1 cellular context compared by ENCODE assay signal in the genomic region with DNA sequence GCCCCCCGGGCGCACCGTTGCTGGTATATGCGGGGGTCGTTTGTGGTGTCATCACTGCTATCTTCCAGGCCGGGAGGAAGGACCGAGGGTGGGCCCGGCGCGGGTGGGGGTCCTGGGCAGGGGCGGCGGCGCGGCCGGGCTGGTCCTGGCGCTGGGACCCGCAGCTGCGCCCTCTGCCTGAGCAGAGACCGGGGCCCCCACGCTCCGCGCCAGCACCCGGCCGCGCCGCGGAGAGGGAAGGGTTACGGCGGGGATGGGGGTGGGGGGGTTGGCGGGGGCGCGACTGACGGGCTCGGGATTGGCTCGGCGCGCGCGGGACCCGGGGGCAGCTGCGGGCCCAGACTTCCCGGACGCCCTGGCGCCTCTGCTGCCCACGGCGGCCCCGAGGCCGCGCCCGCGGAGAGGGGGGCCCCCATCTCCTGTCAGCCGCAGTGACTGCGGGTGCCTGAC.
TF ChIP-seq lines count a peak whose summit lies in the region.

No MANE protein-coding gene starts in this region.

TF ChIP-seq in SK-N-SH, 30 proteins besides CTCF, POLR2A, EP300 and RAD21:
- no peak for TF ChIP-seq YY1 (IDR thresholded peaks at IDR 0.05; ENCODE audit: low read depth)
- TF ChIP-seq, protein P1, sequence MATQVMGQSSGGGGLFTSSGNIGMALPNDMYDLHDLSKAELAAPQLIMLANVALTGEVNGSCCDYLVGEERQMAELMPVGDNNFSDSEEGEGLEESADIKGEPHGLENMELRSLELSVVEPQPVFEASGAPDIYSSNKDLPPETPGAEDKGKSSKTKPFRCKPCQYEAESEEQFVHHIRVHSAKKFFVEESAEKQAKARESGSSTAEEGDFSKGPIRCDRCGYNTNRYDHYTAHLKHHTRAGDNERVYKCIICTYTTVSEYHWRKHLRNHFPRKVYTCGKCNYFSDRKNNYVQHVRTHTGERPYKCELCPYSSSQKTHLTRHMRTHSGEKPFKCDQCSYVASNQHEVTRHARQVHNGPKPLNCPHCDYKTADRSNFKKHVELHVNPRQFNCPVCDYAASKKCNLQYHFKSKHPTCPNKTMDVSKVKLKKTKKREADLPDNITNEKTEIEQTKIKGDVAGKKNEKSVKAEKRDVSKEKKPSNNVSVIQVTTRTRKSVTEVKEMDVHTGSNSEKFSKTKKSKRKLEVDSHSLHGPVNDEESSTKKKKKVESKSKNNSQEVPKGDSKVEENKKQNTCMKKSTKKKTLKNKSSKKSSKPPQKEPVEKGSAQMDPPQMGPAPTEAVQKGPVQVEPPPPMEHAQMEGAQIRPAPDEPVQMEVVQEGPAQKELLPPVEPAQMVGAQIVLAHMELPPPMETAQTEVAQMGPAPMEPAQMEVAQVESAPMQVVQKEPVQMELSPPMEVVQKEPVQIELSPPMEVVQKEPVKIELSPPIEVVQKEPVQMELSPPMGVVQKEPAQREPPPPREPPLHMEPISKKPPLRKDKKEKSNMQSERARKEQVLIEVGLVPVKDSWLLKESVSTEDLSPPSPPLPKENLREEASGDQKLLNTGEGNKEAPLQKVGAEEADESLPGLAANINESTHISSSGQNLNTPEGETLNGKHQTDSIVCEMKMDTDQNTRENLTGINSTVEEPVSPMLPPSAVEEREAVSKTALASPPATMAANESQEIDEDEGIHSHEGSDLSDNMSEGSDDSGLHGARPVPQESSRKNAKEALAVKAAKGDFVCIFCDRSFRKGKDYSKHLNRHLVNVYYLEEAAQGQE (IDR thresholded peaks at IDR 0.05; ENCODE audit: low read depth, low read length), result no peak
